8 cellular contexts compared by ENCODE assay signal in genomic region chr19:12933287-12934072, GRCh38. TPM values are rescaled to one million over a fixed set of nuclear protein-coding genes. Genes with fewer than 3 reads are reported as not detected.
A peak's percentile ranks its signal among the peaks of the same experiment; 100 is the strongest.
DNase-seq lines count a peak whose midpoint lies in the region; ATAC-seq and TF ChIP-seq lines count a peak whose summit lies in the region.

Gene FARSA (minus strand): TSS chr19:12933711. CDS start chr19:12933696, 15 bp downstream.

- H3K9ac ChIP-seq in fibroblast of lung (ENCODE audit: insufficient read depth, low read length): peak within 1 kb of the TSS; percentile 90

- peaks cover 7% of the 10 kb centered on the region for H3K4me1 ChIP-seq in fibroblast of lung (ENCODE audit: control insufficient read depth, extremely low read depth, insufficient read depth, low read length)

- peak within 1 kb of the TSS; percentile 90 to 98 (median 96) for H3K27ac Mint-ChIP-seq in naive B cell
- H3K27ac Mint-ChIP-seq in stimulated activated effector memory CD8-positive, alpha-beta T cell treated with anti-CD3 and anti-CD28 coated beads, Interleukin-12 subunit alpha, Interleukin-12 subunit beta, amount 100 ng/mL, for 72 hours: peak within 1 kb of the TSS; percentile 97

- no peaks in the 10 kb centered on the region for H3K9me3 Mint-ChIP-seq in naive B cell
- H3K9me3 Mint-ChIP-seq in stimulated activated effector memory CD8-positive, alpha-beta T cell treated with anti-CD3 and anti-CD28 coated beads, Interleukin-12 subunit alpha, Interleukin-12 subunit beta, amount 100 ng/mL, for 72 hours: no peaks in the 10 kb centered on the region

- peaks cover 0 to 4% of the 10 kb centered on the region in 2 donors for H3K36me3 Mint-ChIP-seq in naive B cell
- peaks cover 59% of the 10 kb centered on the region for H3K36me3 Mint-ChIP-seq in stimulated activated effector memory CD8-positive, alpha-beta T cell treated with anti-CD3 and anti-CD28 coated beads, Interleukin-12 subunit alpha, Interleukin-12 subunit beta, amount 100 ng/mL, for 72 hours

- no peaks in the 10 kb centered on the region for H4K20me1 ChIP-seq in fibroblast of lung (ENCODE audit: control insufficient read depth, extremely low read depth, insufficient read depth, low read length)

- peaks cover 42 to 52% (median 43%) of the 10 kb centered on the region in 3 donors for H3K4me1 Mint-ChIP-seq in naive B cell
- H3K4me1 Mint-ChIP-seq in stimulated activated effector memory CD8-positive, alpha-beta T cell treated with anti-CD3 and anti-CD28 coated beads, Interleukin-12 subunit alpha, Interleukin-12 subunit beta, amount 100 ng/mL, for 72 hours: peaks cover 50% of the 10 kb centered on the region

- no peaks in the 10 kb centered on the region for H3K27me3 ChIP-seq in fibroblast of lung (ENCODE audit: control insufficient read depth, insufficient read depth, low read length)

- no peaks in the 10 kb centered on the region for H3K27me3 Mint-ChIP-seq in naive B cell

- peak within 1 kb of the TSS; percentile 97 for H3K4me2 ChIP-seq in fibroblast of lung (ENCODE audit: extremely low read depth, insufficient read depth, low read length)

- H3K36me3 ChIP-seq in KOPT-K1 (ENCODE audit: insufficient read depth, low read length) (peaks cover 34% of the 10 kb centered on the region), fibroblast of lung (ENCODE audit: control insufficient read depth, insufficient read depth, low read length) (peaks cover 12% of the 10 kb centered on the region)

- peaks cover 20% of the 10 kb centered on the region for H3K79me2 ChIP-seq in fibroblast of lung (ENCODE audit: control insufficient read depth, insufficient read depth, low read length)

- H3K27ac ChIP-seq in KOPT-K1 (ENCODE audit: low read depth, low read length, poor library complexity, severe bottlenecking) (peak within 1 kb of the TSS; percentile 88), fibroblast of lung (ENCODE audit: insufficient read depth, low read length) (peak within 1 kb of the TSS; percentile 75)

- no peak for TF ChIP-seq CTCF in fibroblast of lung (conservative IDR thresholded peaks at IDR 0.05 in 1 of 2, IDR thresholded peaks at IDR 0.05 in 1 of 2; ENCODE audit: low read depth in 1 of 2, low read length in 2 of 2)

- H3K4me3 ChIP-seq in fibroblast of lung (replicated peaks in 1 of 4; ENCODE audit: control extremely low read depth in 1 of 4, insufficient read depth in 1 of 4, low read depth in 3 of 4, low read length in 4 of 4): peak within 1 kb of the TSS; percentile 71 to 96 (median 86)

- peak within 1 kb of the TSS; percentile 94 to 99 (median 97) for H3K4me3 Mint-ChIP-seq in naive B cell
- H3K4me3 Mint-ChIP-seq in stimulated activated effector memory CD8-positive, alpha-beta T cell treated with anti-CD3 and anti-CD28 coated beads, Interleukin-12 subunit alpha, Interleukin-12 subunit beta, amount 100 ng/mL, for 72 hours: peak within 1 kb of the TSS; percentile 98

- peak; percentile 55 for ATAC-seq in GM19395 (IDR thresholded peaks at IDR 0.05; ENCODE audit: unreplicated experiment)
- peak; percentile 56 for ATAC-seq in naive B cell (ENCODE audit: low read depth in 2 of 2)
- peak; percentile 84 for ATAC-seq in stimulated activated effector memory CD8-positive, alpha-beta T cell treated with anti-CD3 and anti-CD28 coated beads, Interleukin-12 subunit alpha, Interleukin-12 subunit beta, amount 100 ng/mL, for 72 hours

- H3K9me3 ChIP-seq in KOPT-K1 (ENCODE audit: insufficient read depth, low read length, poor library complexity, severe bottlenecking) (no peaks in the 10 kb centered on the region), fibroblast of lung (ENCODE audit: control insufficient read depth, insufficient read depth, low read depth, low read length) (no peaks in the 10 kb centered on the region)

- DNase-seq in C1 segment of cervical spinal cord (lab: John Stamatoyannopoulos, UW) (peak; percentile 29 to 95 (median 92)), RPMI7951 (ENCODE audit: low read depth) (peak; percentile 87), fibroblast of lung (ENCODE audit: low read depth in 2 of 2) (peak; percentile 88 to 89), naive B cell (peak; percentile 86)
- DNase-seq in activated T-helper 1 cell treated with anti-CD3 and anti-CD28 coated beads, Interleukin-2, amount 50 U/mL, for 16 hours (ENCODE audit: low read depth in 1 of 2, low spot score in 1 of 2): peak; percentile 74 to 83
- peak; percentile 68 to 88 for DNase-seq in stimulated activated effector memory CD8-positive, alpha-beta T cell treated with anti-CD3 and anti-CD28 coated beads, Interleukin-12 subunit alpha, Interleukin-12 subunit beta, amount 100 ng/mL, for 72 hours (ENCODE audit: low spot score in 2 of 2)

- H2AFZ ChIP-seq in fibroblast of lung (ENCODE audit: low read length): peak within 1 kb of the TSS; percentile 98

RNA-seq across cellular contexts. Expression of gene FARSA, which starts in this region (rescaled TPM):
- 60.7 and 83.7 TPM in 2 replicates for total RNA-seq in RPMI7951 (2014; rRNA removed; shearing (Covaris generic))
- total RNA-seq in fibroblast of lung: 38.6 and 49.6 TPM in 2 replicates
- polyA plus RNA-seq in fibroblast of lung (23.5 and 37.9 TPM in 2 replicates), naive B cell (ENCODE audit: low read depth in 6 of 6) (10 to 100 TPM; 33.8 to 63.0 (median 44.0) TPM)
- 50.8 and 82.0 TPM in 2 replicates for polyA plus RNA-seq in fibroblast of lung (2012)
- 110 and 196 TPM in 2 replicates for polyA minus RNA-seq in fibroblast of lung (ENCODE audit: low replicate concordance)

Comparison
In these comparisons a context has a peak if more than half of its experiments do, and no peak if none do; other contexts are left out.
1. Peak in every context shown above with its lines: DNase-seq, ATAC-seq, H3K4me3 ChIP-seq and H3K27ac ChIP-seq.